ENCODE assay signal across 16 cellular contexts in the genomic region with DNA sequence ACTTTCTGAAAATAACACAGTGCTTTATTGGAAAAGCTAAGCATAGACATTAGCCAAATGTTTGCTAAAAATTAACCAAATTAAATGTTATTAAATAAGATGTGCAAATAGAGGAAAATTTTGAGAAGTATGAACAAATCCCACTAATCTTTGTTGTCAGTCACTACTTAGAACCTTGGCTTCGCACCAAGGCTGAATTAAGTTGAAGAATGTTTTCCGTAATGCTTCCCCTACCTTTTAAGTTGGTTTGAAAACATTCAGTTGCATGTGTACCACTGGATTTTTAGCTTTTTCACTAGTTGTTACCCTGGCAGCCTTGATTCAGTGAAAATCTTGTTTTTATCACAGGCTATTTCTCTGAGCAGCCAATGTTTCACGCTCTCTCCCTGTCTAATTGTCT. TPM values are rescaled to one million over a fixed set of nuclear protein-coding genes. Genes with fewer than 3 reads are reported as not detected.
DNase-seq lines count a peak whose midpoint lies in the region; ATAC-seq, FAIRE-seq and TF ChIP-seq lines count a peak whose summit lies in the region.
"Had no signal": no experiment of that assay in that cellular context is flagged by ENCODE, and none has a peak within 500 bp of the region (broad histone marks: within the 10 kb centered on the region; RNA-seq: fewer than 3 reads in every experiment).

No MANE protein-coding gene starts in this region.

- TF ChIP-seq POLR2A in suprapubic skin (IDR thresholded peaks at IDR 0.05) = no peak

- TF ChIP-seq CTCF in suprapubic skin (IDR thresholded peaks at IDR 0.05) (no peak), progenitor cell of endocrine pancreas (IDR thresholded peaks at IDR 0.05; ENCODE audit: unreplicated experiment) (no peak), endothelial cell (IDR thresholded peaks at IDR 0.05; ENCODE audit: unreplicated experiment) (no peak)

- H3K9me3 Mint-ChIP-seq in progenitor cell of endocrine pancreas (ENCODE audit: low read depth) = peaks cover 12% of the 10 kb centered on the region
- no peaks in the 10 kb centered on the region for H3K9me3 Mint-ChIP-seq in endothelial cell (ENCODE audit: unreplicated experiment)

- H3K36me3 ChIP-seq in suprapubic skin = no peaks in the 10 kb centered on the region

- no peak overlapping the region for H3K27ac Mint-ChIP-seq in progenitor cell of endocrine pancreas
- no peak overlapping the region for H3K27ac Mint-ChIP-seq in endothelial cell (ENCODE audit: unreplicated experiment)
- H3K27ac Mint-ChIP-seq: activated CD8-positive, alpha-beta T cell treated with anti-CD3 and anti-CD28 coated beads for 36 hours had no signal

- H3K36me3 Mint-ChIP-seq in progenitor cell of endocrine pancreas (ENCODE audit: insufficient read depth) = peaks cover 8% of the 10 kb centered on the region
- no peaks in the 10 kb centered on the region for H3K36me3 Mint-ChIP-seq in endothelial cell (ENCODE audit: low read depth, unreplicated experiment)

- 66% methylated on average over 3 of the region's 3 CpGs for WGBS in suprapubic skin

- DNase-seq in GM18507 (ENCODE audit: extremely low spot score, insufficient read length, low read depth) (no peak), left lobe of liver (ENCODE audit: low spot score) (no peak), suprapubic skin (ENCODE audit: low spot score in 2 of 2) (no peak), progenitor cell of endocrine pancreas (ENCODE audit: low spot score, unreplicated experiment) (no peak), endothelial cell (ENCODE audit: low spot score) (no peak)
- no peak for DNase-seq in activated CD4-positive, alpha-beta T cell treated with anti-CD3 and anti-CD28 coated beads, Interleukin-2, amount 50 U/mL, for 1 hour
- DNase-seq: activated CD8-positive, alpha-beta T cell treated with anti-CD3 and anti-CD28 coated beads for 36 hours; cerebellar nuclear complex; KG1; kidney; NCI-H187 treated with DMSO at 0.1 percent for 48 hours; NCI-H510A had no signal

- H3K4me1 Mint-ChIP-seq in progenitor cell of endocrine pancreas (ENCODE audit: low read depth) (peaks cover 37% of the 10 kb centered on the region), endothelial cell (ENCODE audit: unreplicated experiment) (peaks cover 14% of the 10 kb centered on the region)

- peak; percentile 33 for FAIRE-seq in GM18507 (lab: Jason Lieb, UNC)
- FAIRE-seq: H54, kidney had no signal

- H3K27me3 Mint-ChIP-seq in progenitor cell of endocrine pancreas = no peaks in the 10 kb centered on the region
- peaks cover under 1% of the 10 kb centered on the region for H3K27me3 Mint-ChIP-seq in endothelial cell (ENCODE audit: unreplicated experiment)
- H3K27me3 Mint-ChIP-seq: activated CD8-positive, alpha-beta T cell treated with anti-CD3 and anti-CD28 coated beads for 36 hours had no signal

- no peak overlapping the region for H3K4me3 ChIP-seq in suprapubic skin

- H3K9me3 ChIP-seq in suprapubic skin = no peaks in the 10 kb centered on the region

- H3K27ac ChIP-seq in angular gyrus (ENCODE audit: low read depth, low read length) (peak overlapping the region; percentile 65), suprapubic skin (peak overlapping the region; percentile 77)

- peaks cover 17% of the 10 kb centered on the region for H3K4me1 ChIP-seq in suprapubic skin

- H3K4me3 Mint-ChIP-seq in progenitor cell of endocrine pancreas (ENCODE audit: low read depth) = no peak overlapping the region
- H3K4me3 Mint-ChIP-seq in endothelial cell (ENCODE audit: unreplicated experiment) = no peak overlapping the region
- H3K4me3 Mint-ChIP-seq: activated CD8-positive, alpha-beta T cell treated with anti-CD3 and anti-CD28 coated beads for 36 hours; neural crest cell had no signal

- ATAC-seq in left lobe of liver (peak; percentile 17), GM18517 (IDR thresholded peaks at IDR 0.05; ENCODE audit: unreplicated experiment) (no peak)
- ATAC-seq: activated CD8-positive, alpha-beta T cell treated with anti-CD3 and anti-CD28 coated beads for 36 hours had no signal

- TF ChIP-seq EP300 in suprapubic skin (IDR thresholded peaks at IDR 0.05) = no peak

- no peaks in the 10 kb centered on the region for H3K27me3 ChIP-seq in suprapubic skin

RNA-seq across cellular contexts. Expression of a gene that starts 43.0 kb away (rescaled TPM):
- total RNA-seq in left lobe of liver (8.3 TPM), suprapubic skin (10 to 100 TPM; 11.3 to 51.6 (median 21.0) TPM), progenitor cell of endocrine pancreas (22.0 and 25.2 TPM in 2 replicates), endothelial cell (ENCODE audit: unreplicated experiment) (10.4 TPM)

RNA-seq across cellular contexts. Expression of a gene that starts 49.9 kb away (rescaled TPM):
- total RNA-seq in left lobe of liver (6.6 TPM), suprapubic skin (10 to 100 TPM; 11.5 to 34.6 (median 24.4) TPM), progenitor cell of endocrine pancreas (30.1 and 30.7 TPM in 2 replicates), endothelial cell (ENCODE audit: unreplicated experiment) (21.7 TPM)
